In the genomic region with DNA sequence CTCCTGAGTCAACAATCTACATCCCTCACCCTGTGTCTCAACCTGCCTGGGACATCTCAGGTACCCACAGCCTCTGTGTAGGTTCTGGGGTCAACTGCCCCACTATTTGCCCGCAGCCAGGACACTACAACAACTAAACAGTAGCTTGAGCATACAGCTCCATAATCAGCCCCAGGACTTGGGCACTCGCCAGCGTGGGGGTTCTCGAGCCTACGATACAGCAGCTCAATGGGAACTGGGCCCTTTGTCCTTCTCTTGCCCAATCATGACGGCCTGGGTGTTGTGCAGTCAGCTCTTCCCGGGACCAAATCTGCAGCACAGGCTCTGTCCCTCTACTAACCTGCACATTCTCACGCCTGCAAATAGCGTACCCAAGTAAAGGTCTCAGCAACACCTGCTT, we compare ENCODE assay signal across 10 cellular contexts. TPM values are rescaled to one million over a fixed set of nuclear protein-coding genes. Genes with fewer than 3 reads are reported as not detected.
DNase-seq lines count a peak whose midpoint lies in the region; TF ChIP-seq lines count a peak whose summit lies in the region.
"Had no signal": no experiment of that assay in that cellular context is flagged by ENCODE, and none has a peak within 500 bp of the region (broad histone marks: within the 10 kb centered on the region; RNA-seq: fewer than 3 reads in every experiment).

No MANE protein-coding gene starts in this region.

- DNase-seq in endodermal cell = no peak
- DNase-seq in progenitor cell of endocrine pancreas (ENCODE audit: low spot score, unreplicated experiment) = no peak
- no peak for DNase-seq in NCI-H1417 treated with DMSO at 0.1 percent for 48 hours (lab: John Stamatoyannopoulos, UW)
- no peak for DNase-seq in NCI-H510A treated with DMSO at 0.1 percent for 48 hours (lab: John Stamatoyannopoulos, UW)
- DNase-seq in OCI-M1 (lab: John Stamatoyannopoulos, UW) = no peak
- DNase-seq: NCI-H2029 treated with DMSO at 0.1 percent for 48 hours had no signal

- H3K27me3 Mint-ChIP-seq in endodermal cell (ENCODE audit: insufficient read depth) (peaks cover 20% of the 10 kb centered on the region), progenitor cell of endocrine pancreas (peaks cover 11% of the 10 kb centered on the region)

- no peaks in the 10 kb centered on the region for H3F3A ChIP-seq in OCI-LY1 (ENCODE audit: insufficient read depth, low read length)

- TF ChIP-seq CTCF in OCI-LY1 (IDR thresholded peaks at IDR 0.05; ENCODE audit: low read length) (no peak), endodermal cell (conservative IDR thresholded peaks at IDR 0.05) (no peak), progenitor cell of endocrine pancreas (IDR thresholded peaks at IDR 0.05; ENCODE audit: unreplicated experiment) (no peak)

- peaks cover 20% of the 10 kb centered on the region for H3K79me2 ChIP-seq in OCI-LY1 (ENCODE audit: insufficient read depth, low read length)

- peak overlapping the region; percentile 73 for H3K4me2 ChIP-seq in OCI-LY1 (ENCODE audit: low read length)

- H3K9me3 Mint-ChIP-seq in endodermal cell (peaks cover 41% of the 10 kb centered on the region), progenitor cell of endocrine pancreas (ENCODE audit: low read depth) (peaks cover 32% of the 10 kb centered on the region)

- peaks cover 49% of the 10 kb centered on the region for H3K9me3 ChIP-seq in OCI-LY1 (ENCODE audit: low read length)
- peaks cover 55% of the 10 kb centered on the region for H3K9me3 ChIP-seq in endodermal cell (ENCODE audit: control insufficient read depth, low read length)

- H3K27ac Mint-ChIP-seq in endodermal cell (peak overlapping the region; percentile 91), progenitor cell of endocrine pancreas (no peak overlapping the region)

- peaks cover 54% of the 10 kb centered on the region for H3K36me3 ChIP-seq in OCI-LY1 (ENCODE audit: insufficient read depth, low read length)
- peaks cover 36% of the 10 kb centered on the region for H3K36me3 ChIP-seq in endodermal cell (ENCODE audit: control insufficient read depth, insufficient read depth, low read length)

- H3K27me3 ChIP-seq in OCI-LY1 (ENCODE audit: insufficient read depth, low read length) = no peaks in the 10 kb centered on the region; the same call in 1 of the 2 replicates
- peaks cover 14% of the 10 kb centered on the region for H3K27me3 ChIP-seq in endodermal cell (ENCODE audit: control insufficient read depth, insufficient read depth, low read length, poor library complexity, severe bottlenecking)

- H3K9me2 ChIP-seq in OCI-LY1 (ENCODE audit: low read depth, low read length) = no peaks in the 10 kb centered on the region

- H3K4me3 ChIP-seq in GM08714 (ENCODE audit: low read length) (peak overlapping the region; percentile 77), OCI-LY1 (ENCODE audit: low read depth, low read length, poor library complexity, severe bottlenecking) (peak overlapping the region; percentile 96), endodermal cell (ENCODE audit: low read length) (peak overlapping the region; percentile 99)

- H2AFZ ChIP-seq in OCI-LY1 (ENCODE audit: low read length) = no peak overlapping the region

- H3K27ac ChIP-seq in OCI-LY1 (ENCODE audit: low read depth, low read length, poor library complexity, severe bottlenecking) (no peak overlapping the region), endodermal cell (ENCODE audit: low read depth, low read length) (no peak overlapping the region)

- H4K20me1 ChIP-seq in OCI-LY1 (ENCODE audit: insufficient read depth, low read length) = no peaks in the 10 kb centered on the region

- H3K4me3 Mint-ChIP-seq in endodermal cell = peak overlapping the region; percentile 91
- peak overlapping the region; percentile 95 for H3K4me3 Mint-ChIP-seq in progenitor cell of endocrine pancreas (ENCODE audit: low read depth)

- H3K4me1 Mint-ChIP-seq in endodermal cell (peaks cover 13% of the 10 kb centered on the region), progenitor cell of endocrine pancreas (ENCODE audit: low read depth) (peaks cover 15% of the 10 kb centered on the region)

- H3K4me1 ChIP-seq in OCI-LY1 (ENCODE audit: insufficient read depth, low read length, severe bottlenecking) = peaks cover 13% of the 10 kb centered on the region
- no peaks in the 10 kb centered on the region for H3K4me1 ChIP-seq in endodermal cell (ENCODE audit: control insufficient read depth, insufficient read depth, low read length)

- H3K9ac ChIP-seq in OCI-LY1 (ENCODE audit: low read length) (no peak overlapping the region; the same call in 1 of the 2 replicates), endodermal cell (ENCODE audit: extremely low read depth, low read length, poor library complexity, severe bottlenecking) (no peak overlapping the region)

- WGBS in endodermal cell (ENCODE audit: insufficient coverage in 1 of 2, insufficient read length in 1 of 2), 2 experiments = 94 to 95% methylated on average over 8 to 9 of the region's 9 CpGs

- H3K36me3 Mint-ChIP-seq in endodermal cell (ENCODE audit: low read depth) (peaks cover 55% of the 10 kb centered on the region), progenitor cell of endocrine pancreas (ENCODE audit: insufficient read depth) (peaks cover 56% of the 10 kb centered on the region)

RNA-seq across cellular contexts. Expression of a gene that starts 1.3 kb away (rescaled TPM):
- total RNA-seq in endodermal cell (10 to 100 TPM in 1 of 2 donors, 1 to 10 TPM in 1; 10.0 to 12.9 TPM), progenitor cell of endocrine pancreas (17.9 and 19.6 TPM in 2 replicates)
- polyA plus RNA-seq in endodermal cell (2013, experiment 1 of 2) = 8.8 TPM
- polyA plus RNA-seq in endodermal cell (2013, experiment 2 of 2) = 8.6 TPM

RNA-seq across cellular contexts. Expression of a gene that starts 30.5 kb away (rescaled TPM):
- total RNA-seq in endodermal cell (not detected), progenitor cell of endocrine pancreas (not detected in 2 replicates)
- not detected for polyA plus RNA-seq in endodermal cell (2013, experiment 1 of 2)
- not detected for polyA plus RNA-seq in endodermal cell (2013, experiment 2 of 2)
- total RNA-seq: cerebellum, lung microvascular endothelial cell had no signal

RNA-seq across cellular contexts. Expression of a gene that starts 50.7 kb away (rescaled TPM):
- 10 to 100 TPM in 1 of 2 donors, 1 to 10 TPM in 1; 3.1 to 12.1 TPM for total RNA-seq in endodermal cell
- 8.9 TPM for polyA plus RNA-seq in endodermal cell (2013, experiment 1 of 2)
- 5.3 TPM for polyA plus RNA-seq in endodermal cell (2013, experiment 2 of 2)
- 18.3 and 18.4 TPM in 2 replicates for total RNA-seq in progenitor cell of endocrine pancreas
